ENCODE assay signal across 24 cellular contexts in the genomic region with DNA sequence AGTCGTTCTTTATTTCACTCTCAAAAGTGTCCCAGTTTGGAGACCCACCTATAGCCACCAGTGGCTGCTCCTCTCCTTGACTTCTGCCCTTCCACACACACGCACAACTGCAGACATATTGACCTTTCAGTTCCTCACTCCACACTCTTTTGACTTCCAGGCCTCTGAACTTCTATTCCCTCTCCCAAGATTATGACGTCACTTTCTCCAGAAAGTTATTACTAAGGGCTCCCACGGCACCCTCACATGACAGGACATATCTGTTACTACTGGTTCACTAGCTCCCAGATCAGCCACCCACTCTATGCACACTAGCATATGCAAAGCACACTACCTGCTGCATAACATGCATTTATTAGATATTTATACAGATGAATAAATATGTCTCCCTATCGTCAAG. TPM values are rescaled to one million over a fixed set of nuclear protein-coding genes. Genes with fewer than 3 reads are reported as not detected.
DNase-seq lines count a peak whose midpoint lies in the region; ATAC-seq and TF ChIP-seq lines count a peak whose summit lies in the region.
"Had no signal": no experiment of that assay in that cellular context is flagged by ENCODE, and none has a peak within 500 bp of the region (broad histone marks: within the 10 kb centered on the region; RNA-seq: fewer than 3 reads in every experiment).

No MANE protein-coding gene starts in this region.

- no peak overlapping the region for H4K5ac ChIP-seq in H9 (ENCODE audit: insufficient read length, low read depth, low read length)

- H3K4me1 ChIP-seq in cardiac muscle cell (ENCODE audit: low read depth) (peaks cover 31% of the 10 kb centered on the region), H9 (ENCODE audit: insufficient read depth, low read length) (no peaks in the 10 kb centered on the region)
- H3K4me1 ChIP-seq: A549; BE2C; BLaER1 treated with 17β-estradiol and CSF1 and Interleukin-3, amounts not matched to agents 10 nM and 100 nM; HAP-1 had no signal

- no peak overlapping the region for H2AFZ ChIP-seq in H9 (ENCODE audit: low read length)
- H2AFZ ChIP-seq: GM23338 had no signal

- H3K36me3 Mint-ChIP-seq in H9 (ENCODE audit: insufficient read depth in 1 of 3, low read depth in 3 of 3): peaks cover 4 to 27% (median 4%) of the 10 kb centered on the region in 3 experiments; a peak in 6 of 7 replicates
- peaks cover 29% of the 10 kb centered on the region for H3K36me3 Mint-ChIP-seq in nephron progenitor cell (ENCODE audit: low read depth)

- no peaks in the 10 kb centered on the region for H3K27me3 Mint-ChIP-seq in H9 (ENCODE audit: low read depth)
- H3K27me3 Mint-ChIP-seq in nephron progenitor cell (ENCODE audit: low read depth, poor library complexity): no peaks in the 10 kb centered on the region
- H3K27me3 Mint-ChIP-seq: CD4-positive, alpha-beta memory T cell had no signal

- H3K14ac ChIP-seq in H9 (ENCODE audit: insufficient read depth, low read length): no peak overlapping the region

- no peak for ATAC-seq in Right ventricle myocardium inferior
- ATAC-seq: A549, GM12878, GM23338 had no signal

- no peaks in the 10 kb centered on the region for H3K23me2 ChIP-seq in H9 (ENCODE audit: insufficient read length, low read depth, low read length, poor library complexity, severe bottlenecking)

- H3K4ac ChIP-seq in H9 (ENCODE audit: low read depth, low read length): no peak overlapping the region

- peak overlapping the region in 2 of 3 experiments; percentile 0 to 30; a peak in 3 of 7 replicates for H3K27ac Mint-ChIP-seq in H9
- H3K27ac Mint-ChIP-seq in nephron progenitor cell: peak overlapping the region; percentile 1
- H3K27ac Mint-ChIP-seq: GM23338 had no signal

- no peak overlapping the region for H3T11ph ChIP-seq in H9 (ENCODE audit: low read length)

- H4K8ac ChIP-seq in H9 (replicated peaks; ENCODE audit: insufficient read length, low read depth, low read length): no peak overlapping the region

- intact Hi-C loops in Right ventricle myocardium inferior (cut with DNase I): no loop called here

- TF ChIP-seq CTCF in cardiac muscle cell (IDR thresholded peaks at IDR 0.05; ENCODE audit: low read depth, low read length) (no peak), H9 (conservative IDR thresholded peaks at IDR 0.05) (no peak), nephron progenitor cell (IDR thresholded peaks at IDR 0.05) (no peak), brain microvascular endothelial cell (IDR thresholded peaks at IDR 0.05; ENCODE audit: low read depth, low read length, missing control alignments) (no peak)

- no peak overlapping the region for H3K9ac ChIP-seq in H9 (ENCODE audit: extremely low read depth, insufficient read length, low read length)
- H3K9ac ChIP-seq: BLaER1 treated with 17β-estradiol and CSF1 and Interleukin-3, amounts not matched to agents 10 nM and 100 nM had no signal

- no peak overlapping the region for H3K23ac ChIP-seq in H9 (ENCODE audit: insufficient read length, low read depth, low read length)

- H2BK12ac ChIP-seq in H9 (ENCODE audit: insufficient read length, low read depth, low read length): no peak overlapping the region

- no peak overlapping the region for H3K4me3 Mint-ChIP-seq in H9
- H3K4me3 Mint-ChIP-seq in nephron progenitor cell: no peak overlapping the region
- H3K4me3 Mint-ChIP-seq: CD14-positive monocyte; CD4-positive, alpha-beta memory T cell; GM23338 had no signal

- H2AK5ac ChIP-seq in H9 (ENCODE audit: insufficient read length, low read length): no peak overlapping the region

- H3K9me3 ChIP-seq in cardiac muscle cell (ENCODE audit: low read depth): no peaks in the 10 kb centered on the region
- H3K9me3 ChIP-seq in H9 (ENCODE audit: control insufficient read depth, low read depth, low read length): no peaks in the 10 kb centered on the region
- H3K9me3 ChIP-seq: A549; BE2C; BLaER1 treated with 17β-estradiol and CSF1 and Interleukin-3, amounts not matched to agents 10 nM and 100 nM; HAP-1 had no signal

- no peak overlapping the region for H3K56ac ChIP-seq in H9 (ENCODE audit: insufficient read length, low read depth, low read length)

- no peak overlapping the region for H2BK5ac ChIP-seq in H9 (ENCODE audit: insufficient read length, low read length)

- H3K79me2 ChIP-seq in H9 (ENCODE audit: insufficient read depth, low read length): 0 out of 2 replicates have a peak, but pooled peaks cover 2% of the 10 kb centered on the region

- DNase-seq in cardiac muscle cell (ENCODE audit: low read depth in 1 of 2, low spot score in 1 of 2) (no peak), Right ventricle myocardium inferior (ENCODE audit: missing footprints) (no peak), H9 (no peak), SK-MEL-5 (ENCODE audit: low read depth, low spot score) (peak; percentile 63), nephron progenitor cell (no peak), brain microvascular endothelial cell (no peak), NCI-H524 (lab: John Stamatoyannopoulos, UW) (no peak), KBM-7 (no peak)
- DNase-seq: 8988T; ACHN; AML-193; BE2C; CD4-positive, alpha-beta memory T cell; COR-L47; DMS 273 treated with DMSO at 0.1 percent for 48 hours; DMS79; EL; GDM1 had no signal

- no peaks in the 10 kb centered on the region for H3K9me3 Mint-ChIP-seq in H9
- no peaks in the 10 kb centered on the region for H3K9me3 Mint-ChIP-seq in nephron progenitor cell
- H3K9me3 Mint-ChIP-seq: CD14-positive monocyte; CD4-positive, alpha-beta memory T cell; GM23338 had no signal

- H3K36me3 ChIP-seq in cardiac muscle cell (peaks cover 6% of the 10 kb centered on the region), brain microvascular endothelial cell (replicated peaks) (no peaks in the 10 kb centered on the region)

- H3K4me3 ChIP-seq in cardiac muscle cell: no peak overlapping the region
- H3K4me3 ChIP-seq in brain microvascular endothelial cell (ENCODE audit: low read depth, low read length): no peak overlapping the region
- H3K4me3 ChIP-seq: A549; BLaER1 treated with 17β-estradiol and CSF1 and Interleukin-3, amounts not matched to agents 10 nM and 100 nM; GM12878; GM23338; HAP-1 had no signal

- no peak overlapping the region for H3K4me2 ChIP-seq in H9 (ENCODE audit: insufficient read depth, insufficient read length, low read length)
- H3K4me2 ChIP-seq: A549; BLaER1 treated with 17β-estradiol and CSF1 and Interleukin-3, amounts not matched to agents 10 nM and 100 nM; GM23338 had no signal

- H3K27me3 ChIP-seq in cardiac muscle cell (no peaks in the 10 kb centered on the region), H9 (ENCODE audit: insufficient read depth, low read length) (no peaks in the 10 kb centered on the region), brain microvascular endothelial cell (replicated peaks) (no peaks in the 10 kb centered on the region)
- H3K27me3 ChIP-seq: BE2C; BLaER1 treated with 17β-estradiol and CSF1 and Interleukin-3, amounts not matched to agents 10 nM and 100 nM had no signal

- no peak overlapping the region for H2BK20ac ChIP-seq in H9 (ENCODE audit: low read depth, low read length, poor library complexity, severe bottlenecking)

- H4K20me1 ChIP-seq in H9 (ENCODE audit: control insufficient read depth, insufficient read depth, insufficient read length): no peaks in the 10 kb centered on the region

- in situ Hi-C loops in SK-MEL-5 (cut with HindIII; ENCODE audit: low pct_unique_long_range_greater_than_20kb, low sequenced_read_pairs) (no loop called here), brain microvascular endothelial cell (cut with HindIII; ENCODE audit: low pct_ligation_motif_present, low sequenced_read_pairs) (no loop called here), KBM-7 (cut with MboI; ENCODE audit: low pct_unique_long_range_greater_than_20kb, low sequenced_read_pairs) (no loop called here)

- H2BK120ac ChIP-seq in H9 (ENCODE audit: low read depth, low read length, poor library complexity, severe bottlenecking): no peak overlapping the region

- no peak overlapping the region for H4K91ac ChIP-seq in H9 (ENCODE audit: insufficient read length, low read depth, low read length)

- peaks cover 7% of the 10 kb centered on the region for H3K79me1 ChIP-seq in H9 (ENCODE audit: insufficient read depth, low read depth, low read length, poor library complexity, severe bottlenecking)

- no CpG with 5 or more reads among the region's 5 CpGs for WGBS in H9 (ENCODE audit: extremely low coverage, insufficient read length, low lambda C conversion rate)

- no peaks in the 10 kb centered on the region for H3K4me1 Mint-ChIP-seq in H9
- H3K4me1 Mint-ChIP-seq in nephron progenitor cell: no peaks in the 10 kb centered on the region
- H3K4me1 Mint-ChIP-seq: CD14-positive monocyte, GM23338 had no signal

- H2BK15ac ChIP-seq in H9 (ENCODE audit: low read depth, low read length): no peak overlapping the region

- H3K27ac ChIP-seq in cardiac muscle cell (peak overlapping the region; percentile 89), H9 (ENCODE audit: insufficient read length, low read depth, low read length) (no peak overlapping the region), brain microvascular endothelial cell (no peak overlapping the region)
- H3K27ac ChIP-seq: A549; BLaER1 treated with 17β-estradiol and CSF1 and Interleukin-3, amounts not matched to agents 10 nM and 100 nM had no signal

- H3K18ac ChIP-seq in H9 (ENCODE audit: insufficient read length, low read depth, low read length): no peak overlapping the region

RNA-seq across cellular contexts. Expression of a gene that starts 45.9 kb away (rescaled TPM):
- 133 and 177 TPM in 2 replicates for total RNA-seq in cardiac muscle cell
- 51.8 and 74.0 TPM in 2 replicates for polyA plus RNA-seq in cardiac muscle cell
- total RNA-seq in Right ventricle myocardium inferior: 30.7 TPM
- 34.1 and 36.1 TPM in 2 replicates for total RNA-seq in H9 (2021)
- 55.9 and 56.9 TPM in 2 replicates for total RNA-seq in SK-MEL-5 (2014; rRNA removed; shearing (Covaris generic))
- polyA plus RNA-seq in SK-MEL-5 (2015; cell fraction: cytosol; rRNA removed): 25.6 and 30.7 TPM in 2 replicates
- 61.4 and 67.8 TPM in 2 replicates for polyA plus RNA-seq in SK-MEL-5 (2015; cell fraction: nucleus; rRNA removed)
